Comparison of ENCODE assay signal across 15 cellular contexts in genomic region chr6:51535327-51535726, GRCh38.
DNase-seq lines count a peak whose midpoint lies in the region; ATAC-seq and TF ChIP-seq lines count a peak whose summit lies in the region.
"Had no signal": no experiment of that assay in that cellular context is flagged by ENCODE, and none has a peak within 500 bp of the region (broad histone marks: within the 10 kb centered on the region; RNA-seq: fewer than 3 reads in every experiment).

No MANE protein-coding gene starts in this region.

- H3K27ac Mint-ChIP-seq in GM23338, result 0 out of 2 replicates have a peak overlapping the region, but pooled peaks have one; percentile 37
- H3K27ac Mint-ChIP-seq in activated CD4-positive, alpha-beta T cell treated with anti-CD3 and anti-CD28 coated beads, Interleukin-2, amount 10 ng/mL, durations not matched to agents 7 days and 5 days, result no peak overlapping the region
- H3K27ac Mint-ChIP-seq: CD8-positive, alpha-beta T cell; IgD-negative memory B cell had no signal

- no peak overlapping the region for H3K4me3 ChIP-seq in DND-41 (ENCODE audit: low read depth in 1 of 2, low read length in 2 of 2)
- no peak overlapping the region for H3K4me3 ChIP-seq in GM23338
- H3K4me3 ChIP-seq in neuronal stem cell (ENCODE audit: low read length in 2 of 2), result no peak overlapping the region
- no peak overlapping the region for H3K4me3 ChIP-seq in esophagus muscularis mucosa
- H3K4me3 ChIP-seq: A549, GM23248 had no signal

- H2BK120ac ChIP-seq in neuronal stem cell (ENCODE audit: low read depth, low read length), result no peak overlapping the region

- H2AK5ac ChIP-seq in neuronal stem cell (ENCODE audit: low read depth, low read length), result no peak overlapping the region

- no peaks in the 10 kb centered on the region for H3K9me3 Mint-ChIP-seq in GM23338
- H3K9me3 Mint-ChIP-seq in activated CD4-positive, alpha-beta T cell treated with anti-CD3 and anti-CD28 coated beads, Interleukin-2, amount 10 ng/mL, durations not matched to agents 7 days and 5 days, result no peaks in the 10 kb centered on the region
- H3K9me3 Mint-ChIP-seq: IgD-negative memory B cell had no signal

- H3K79me1 ChIP-seq in neuronal stem cell (ENCODE audit: low read depth, low read length), result no peaks in the 10 kb centered on the region

- peaks cover 26% of the 10 kb centered on the region for H3K4me1 Mint-ChIP-seq in GM23338
- H3K4me1 Mint-ChIP-seq in activated CD4-positive, alpha-beta T cell treated with anti-CD3 and anti-CD28 coated beads, Interleukin-2, amount 10 ng/mL, durations not matched to agents 7 days and 5 days, result no peaks in the 10 kb centered on the region
- H3K4me1 Mint-ChIP-seq: IgD-negative memory B cell had no signal

- DNase-seq in DND-41 (peak; percentile 67), GM23338 (ENCODE audit: low spot score) (no peak), NCI-H345 treated with DMSO at 0.1 percent for 48 hours (lab: John Stamatoyannopoulos, UW; ENCODE audit: unreplicated experiment) (peak; percentile 62), neuronal stem cell (ENCODE audit: low spot score) (no peak), epidermal melanocyte (ENCODE audit: insufficient read length, low spot score) (no peak), esophagus muscularis mucosa (ENCODE audit: extremely low spot score) (no peak)
- no peak for DNase-seq in activated CD4-positive, alpha-beta T cell treated with anti-CD3 and anti-CD28 coated beads, Interleukin-2, amount 10 ng/mL, durations not matched to agents 7 days and 5 days
- DNase-seq: BE2C; Caco-2; CD8-positive, alpha-beta T cell; GM23248; H7 had no signal

- H3K36me3 ChIP-seq in DND-41 (ENCODE audit: insufficient read depth, low read length) (no peaks in the 10 kb centered on the region), GM23338 (ENCODE audit: insufficient read depth) (no peaks in the 10 kb centered on the region), neuronal stem cell (replicated peaks in 1 of 2; ENCODE audit: control insufficient read depth in 2 of 2, insufficient read depth in 2 of 2, low read length in 2 of 2) (no peaks in the 10 kb centered on the region), esophagus muscularis mucosa (no peaks in the 10 kb centered on the region)
- H3K36me3 ChIP-seq: BE2C had no signal

- intact Hi-C loops in esophagus muscularis mucosa (cut with DNase I), result no loop called here

- H3K9ac ChIP-seq in DND-41 (ENCODE audit: low read depth, low read length) (no peak overlapping the region), neuronal stem cell (ENCODE audit: low read depth, low read length, poor library complexity) (no peak overlapping the region)
- H3K9ac ChIP-seq: GM23248 had no signal

- peaks cover 33% of the 10 kb centered on the region for H3K4me1 ChIP-seq in DND-41 (ENCODE audit: insufficient read depth, low read length)
- peaks cover 12% of the 10 kb centered on the region for H3K4me1 ChIP-seq in GM23338 (ENCODE audit: insufficient read depth)
- no peaks in the 10 kb centered on the region for H3K4me1 ChIP-seq in neuronal stem cell (ENCODE audit: control insufficient read depth in 2 of 2, insufficient read depth in 1 of 2, low read depth in 1 of 2, low read length in 2 of 2)
- H3K4me1 ChIP-seq in esophagus muscularis mucosa, result no peaks in the 10 kb centered on the region
- H3K4me1 ChIP-seq: A549, Caco-2 had no signal

- H3K18ac ChIP-seq in neuronal stem cell (ENCODE audit: low read length), result no peak overlapping the region

- H4K91ac ChIP-seq in neuronal stem cell (ENCODE audit: low read depth, low read length, poor library complexity), result no peak overlapping the region

- H3K9me2 ChIP-seq in GM23338 (ENCODE audit: insufficient read depth), result peaks cover 6% of the 10 kb centered on the region; the same call in 1 of the 2 replicates

- H3K79me2 ChIP-seq in DND-41 (ENCODE audit: insufficient read depth, low read length) (no peaks in the 10 kb centered on the region), GM23338 (replicated peaks; ENCODE audit: insufficient read depth) (no peaks in the 10 kb centered on the region)

- H2BK15ac ChIP-seq in neuronal stem cell (ENCODE audit: low read length), result no peak overlapping the region

- H3K4ac ChIP-seq in neuronal stem cell (ENCODE audit: low read length), result no peak overlapping the region

- H3K27me3 ChIP-seq in DND-41 (ENCODE audit: insufficient read depth, low read length, poor library complexity) (no peaks in the 10 kb centered on the region), GM23338 (ENCODE audit: insufficient read depth) (no peaks in the 10 kb centered on the region), neuronal stem cell (ENCODE audit: control insufficient read depth in 3 of 3, insufficient read depth in 3 of 3, low read depth in 1 of 3, low read length in 3 of 3) (no peaks in the 10 kb centered on the region), esophagus muscularis mucosa (peaks cover 0 to 2% (median 0%) of the 10 kb centered on the region in 4 donors)
- H3K27me3 ChIP-seq: BE2C had no signal

- H2BK5ac ChIP-seq in neuronal stem cell (ENCODE audit: low read length), result no peak overlapping the region

- ATAC-seq in DND-41 (ENCODE audit: insufficient read depth, low read depth) (peak; percentile 77), GM23338 (no peak)
- ATAC-seq: A549; CD8-positive, alpha-beta T cell had no signal

- H2AFZ ChIP-seq in DND-41 (ENCODE audit: low read depth, low read length) (peak overlapping the region; percentile 42), GM23338 (no peak overlapping the region; the same call in 1 of the 2 replicates), neuronal stem cell (ENCODE audit: low read length) (peak overlapping the region; percentile 48)
- H2AFZ ChIP-seq: GM23248 had no signal

- CTCF ChIA-PET in activated CD4-positive, alpha-beta T cell treated with anti-CD3 and anti-CD28 coated beads, Interleukin-2, amount 10 ng/mL, durations not matched to agents 7 days and 5 days (lab: Charles Lee), result no interaction called here

- H3K27ac ChIP-seq in DND-41 (ENCODE audit: low read length), result peak overlapping the region; percentile 62
- H3K27ac ChIP-seq in GM23338 (ENCODE audit: low read depth), result no peak overlapping the region
- H3K27ac ChIP-seq in neuronal stem cell (replicated peaks; ENCODE audit: low read length), result no peak overlapping the region
- H3K27ac ChIP-seq in esophagus muscularis mucosa (replicated peaks in 1 of 4), result no peak overlapping the region
- H3K27ac ChIP-seq: A549, C4-2B, GM23248 had no signal

- no peak for TF ChIP-seq EP300 in esophagus muscularis mucosa (IDR thresholded peaks at IDR 0.05)

- no peak overlapping the region for H3K14ac ChIP-seq in neuronal stem cell (ENCODE audit: low read length)

- POLR2A ChIA-PET in activated CD4-positive, alpha-beta T cell treated with anti-CD3 and anti-CD28 coated beads, Interleukin-2, amount 10 ng/mL, durations not matched to agents 7 days and 5 days (lab: Charles Lee), result no interaction called here

- H3K4me3 Mint-ChIP-seq in GM23338, result no peak overlapping the region
- no peak overlapping the region for H3K4me3 Mint-ChIP-seq in activated CD4-positive, alpha-beta T cell treated with anti-CD3 and anti-CD28 coated beads, Interleukin-2, amount 10 ng/mL, durations not matched to agents 7 days and 5 days
- H3K4me3 Mint-ChIP-seq: CD8-positive, alpha-beta T cell; IgD-negative memory B cell had no signal

- TF ChIP-seq POLR2A in esophagus muscularis mucosa (IDR thresholded peaks at IDR 0.05; ENCODE audit: low read depth), result no peak

- no peak overlapping the region for H3K4me2 ChIP-seq in DND-41 (ENCODE audit: insufficient read depth, low read length)
- no peak overlapping the region for H3K4me2 ChIP-seq in GM23338
- no peak overlapping the region for H3K4me2 ChIP-seq in neuronal stem cell (ENCODE audit: insufficient read depth, low read length, poor library complexity, severe bottlenecking)
- H3K4me2 ChIP-seq: A549 had no signal

- H2BK12ac ChIP-seq in neuronal stem cell (ENCODE audit: low read length), result no peak overlapping the region

- no peaks in the 10 kb centered on the region for H3K27me3 Mint-ChIP-seq in GM23338 (ENCODE audit: insufficient read depth, low read depth, poor library complexity)
- no peaks in the 10 kb centered on the region for H3K27me3 Mint-ChIP-seq in activated CD4-positive, alpha-beta T cell treated with anti-CD3 and anti-CD28 coated beads, Interleukin-2, amount 10 ng/mL, durations not matched to agents 7 days and 5 days

- no peaks in the 10 kb centered on the region for H3K9me3 ChIP-seq in DND-41 (ENCODE audit: insufficient read depth, low read length, severe bottlenecking)
- no peaks in the 10 kb centered on the region for H3K9me3 ChIP-seq in neuronal stem cell (replicated peaks in 1 of 2; ENCODE audit: control insufficient read depth in 2 of 2, insufficient read depth in 1 of 2, low read depth in 1 of 2, low read length in 2 of 2)
- H3K9me3 ChIP-seq in esophagus muscularis mucosa, result no peaks in the 10 kb centered on the region
- H3K9me3 ChIP-seq: A549, BE2C, Caco-2 had no signal

- TF ChIP-seq CTCF in DND-41 (IDR thresholded peaks at IDR 0.05; ENCODE audit: borderline replicate concordance, extremely low read depth, low read length, poor library complexity, severe bottlenecking) (peak; percentile 15), GM23338 (conservative IDR thresholded peaks at IDR 0.05; ENCODE audit: low read depth in 2 of 2) (no peak), esophagus muscularis mucosa (IDR thresholded peaks at IDR 0.05) (no peak)

- H3K36me3 Mint-ChIP-seq in GM23338 (ENCODE audit: low read depth), result no peaks in the 10 kb centered on the region
- no peaks in the 10 kb centered on the region for H3K36me3 Mint-ChIP-seq in activated CD4-positive, alpha-beta T cell treated with anti-CD3 and anti-CD28 coated beads, Interleukin-2, amount 10 ng/mL, durations not matched to agents 7 days and 5 days (ENCODE audit: low read depth)
- H3K36me3 Mint-ChIP-seq: CD8-positive, alpha-beta T cell; IgD-negative memory B cell had no signal

- no peak overlapping the region for H4K8ac ChIP-seq in neuronal stem cell (ENCODE audit: low read depth, low read length)

- no CpG with 5 or more reads among the region's 1 CpG for WGBS in neuronal stem cell (ENCODE audit: extremely low coverage in 2 of 2, insufficient read length in 2 of 2, insufficient replicate concordance in 1 of 2), 2 donors
- WGBS in esophagus muscularis mucosa, result 43% methylated on average over 1 of the region's 1 CpG

- no peaks in the 10 kb centered on the region for H3F3A ChIP-seq in GM23338 (replicated peaks; ENCODE audit: low read depth)

- H4K20me1 ChIP-seq in DND-41 (ENCODE audit: insufficient read depth, low read length) (no peaks in the 10 kb centered on the region), GM23338 (replicated peaks; ENCODE audit: insufficient read depth) (no peaks in the 10 kb centered on the region)

- H3K23ac ChIP-seq in neuronal stem cell (ENCODE audit: low read depth, low read length, poor library complexity), result no peak overlapping the region

Comparison
In these comparisons a context has a peak if more than half of its experiments do, and no peak if none do; other contexts are left out.
1. DNase-seq: peak in DND-41 (single experiment) and NCI-H345 treated with DMSO at 0.1 percent for 48 hours (single experiment); none in GM23338 (single experiment), neuronal stem cell (single experiment), epidermal melanocyte (single experiment), esophagus muscularis mucosa (single experiment) and activated CD4-positive, alpha-beta T cell treated with anti-CD3 and anti-CD28 coated beads, Interleukin-2, amount 10 ng/mL, durations not matched to agents 7 days and 5 days (single experiment).